In the genomic region with DNA sequence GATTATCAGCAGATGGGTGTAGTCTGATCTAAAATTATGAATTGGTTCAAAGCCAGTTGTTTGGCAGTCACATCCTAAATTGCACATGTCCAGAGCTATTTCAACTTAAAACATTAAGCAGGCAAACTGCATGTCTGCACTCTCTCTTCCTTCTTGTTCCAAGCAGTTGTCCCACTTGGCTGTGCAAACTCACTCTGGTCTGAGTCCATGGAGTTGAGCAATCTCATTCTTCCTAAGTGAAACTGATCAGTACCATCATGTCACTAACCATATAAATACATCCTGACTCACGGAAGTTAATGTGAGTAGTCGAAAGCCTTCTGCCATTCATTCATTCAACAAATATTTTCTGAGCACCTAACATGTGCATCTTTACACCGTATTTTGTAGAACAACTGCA, we compare ENCODE assay signal across 15 cellular contexts.
DNase-seq lines count a peak whose midpoint lies in the region; ATAC-seq, FAIRE-seq and TF ChIP-seq lines count a peak whose summit lies in the region.
"Had no signal": no experiment of that assay in that cellular context is flagged by ENCODE, and none has a peak within 500 bp of the region (broad histone marks: within the 10 kb centered on the region; RNA-seq: fewer than 3 reads in every experiment).

No MANE protein-coding gene starts in this region.

- DNase-seq in HS-5 (ENCODE audit: low read depth) (peak; percentile 25), bronchial epithelial cell (ENCODE audit: low read depth) (peak; percentile 74), right cardiac atrium (peak; percentile 26 to 61 (median 60)), stromal cell of bone marrow (ENCODE audit: low read depth) (peak; percentile 70), DMS153 treated with DMSO at 0.1 percent for 48 hours (lab: John Stamatoyannopoulos, UW; ENCODE audit: unreplicated experiment) (no peak), kidney glomerular epithelial cell (lab: John Stamatoyannopoulos, UW) (no peak)
- DNase-seq: activated CD4-positive, CD25-positive, alpha-beta regulatory T cell; amniotic stem cell; effector memory CD8-positive, alpha-beta T cell; NCI-H1436 treated with DMSO at 0.1 percent for 48 hours; NCI-H69; thyroid gland had no signal

- no peak for FAIRE-seq in bronchial epithelial cell (lab: Jason Lieb, UNC)
- FAIRE-seq: GM12878 had no signal

- ATAC-seq in right cardiac atrium (peak; percentile 92 to 96), HG02571 (IDR thresholded peaks at IDR 0.05; ENCODE audit: unreplicated experiment) (no peak)
- ATAC-seq: effector memory CD8-positive, alpha-beta T cell; GM12878 had no signal

- no peaks in the 10 kb centered on the region for H3K9me3 ChIP-seq in right cardiac atrium (ENCODE audit: control insufficient read depth, low read length)
- H3K9me3 ChIP-seq: HAP-1, thyroid gland had no signal

- intact Hi-C loops in right cardiac atrium (cut with DNase I), result no loop called here

- H3K4me1 ChIP-seq in right cardiac atrium (ENCODE audit: control insufficient read depth, insufficient read depth, low read length), result no peaks in the 10 kb centered on the region
- H3K4me1 ChIP-seq: thyroid gland had no signal

- H3K4me3 ChIP-seq in bronchial epithelial cell (ENCODE audit: low read depth, low read length) (no peak overlapping the region), right cardiac atrium (ENCODE audit: low read length) (no peak overlapping the region)
- H3K4me3 ChIP-seq: GM12878, HAP-1, thyroid gland had no signal

- no peaks in the 10 kb centered on the region for H3K36me3 ChIP-seq in bronchial epithelial cell (ENCODE audit: control insufficient read depth, insufficient read depth, low read length)
- H3K36me3 ChIP-seq: HAP-1, thyroid gland had no signal

- no peak for TF ChIP-seq CTCF in bronchial epithelial cell (IDR thresholded peaks at IDR 0.05; ENCODE audit: insufficient read depth, low read length, severe bottlenecking)

- H3K27ac ChIP-seq in right cardiac atrium (ENCODE audit: low read length), result no peak overlapping the region
- H3K27ac ChIP-seq: thyroid gland had no signal

- 56% methylated on average over 3 of the region's 3 CpGs for WGBS in right cardiac atrium

- no peaks in the 10 kb centered on the region for H3K27me3 ChIP-seq in bronchial epithelial cell (ENCODE audit: control insufficient read depth, insufficient read depth, low read length)
- H3K27me3 ChIP-seq in right cardiac atrium (ENCODE audit: control insufficient read depth, insufficient read depth), result no peaks in the 10 kb centered on the region
- H3K27me3 ChIP-seq: thyroid gland had no signal

Comparison
In these comparisons a context has a peak if more than half of its experiments do, and no peak if none do; other contexts are left out.
1. DNase-seq: peak in HS-5 (single experiment), bronchial epithelial cell (single experiment), right cardiac atrium (3 of 3) and stromal cell of bone marrow (single experiment); none in DMS153 treated with DMSO at 0.1 percent for 48 hours (single experiment) and kidney glomerular epithelial cell (single experiment).